8 cellular contexts compared by ENCODE assay signal in the genomic region with DNA sequence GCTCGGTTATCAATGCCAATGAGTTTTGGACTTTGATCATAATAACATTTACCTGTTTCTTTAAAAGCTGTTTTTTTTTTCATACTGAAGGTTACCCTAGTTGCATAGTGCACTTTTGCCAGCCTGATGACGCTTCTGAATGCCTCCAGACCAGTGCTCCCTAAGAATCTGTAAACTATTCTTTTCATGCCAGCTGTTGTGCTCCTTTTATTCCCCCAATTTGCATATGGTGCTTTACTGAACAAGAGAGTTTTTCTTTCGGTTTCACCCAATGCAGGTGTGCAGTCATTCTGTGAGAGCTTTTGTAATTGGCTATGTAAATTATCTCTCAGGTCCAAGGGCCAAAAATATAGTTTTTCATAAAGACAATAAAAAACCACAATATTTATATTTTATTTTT. TPM values are rescaled to one million over a fixed set of nuclear protein-coding genes. Genes with fewer than 3 reads are reported as not detected.
A peak's percentile ranks its signal among the peaks of the same experiment; 100 is the strongest.
DNase-seq lines count a peak whose midpoint lies in the region; ATAC-seq and TF ChIP-seq lines count a peak whose summit lies in the region.

No MANE protein-coding gene starts in this region.

- peaks cover 19% of the 10 kb centered on the region for H3K4me1 ChIP-seq in HAP-1

- H3K36me3 ChIP-seq in HAP-1 (replicated peaks), result no peaks in the 10 kb centered on the region

- no peaks in the 10 kb centered on the region for H3K9me3 ChIP-seq in HAP-1

- no peaks in the 10 kb centered on the region for H3K36me3 Mint-ChIP-seq in activated CD8-positive, alpha-beta T cell treated with anti-CD3 and anti-CD28 coated beads for 36 hours (ENCODE audit: low read depth)

- H3K4me3 ChIP-seq in HAP-1, result no peak overlapping the region

- H3K4me3 Mint-ChIP-seq in activated CD8-positive, alpha-beta T cell treated with anti-CD3 and anti-CD28 coated beads for 36 hours, result no peak overlapping the region

- peaks cover 26% of the 10 kb centered on the region for H3K4me1 Mint-ChIP-seq in activated CD8-positive, alpha-beta T cell treated with anti-CD3 and anti-CD28 coated beads for 36 hours (ENCODE audit: low read depth)

- no peak overlapping the region for H3K27ac Mint-ChIP-seq in activated CD8-positive, alpha-beta T cell treated with anti-CD3 and anti-CD28 coated beads for 36 hours

- CTCF ChIA-PET in activated CD8-positive, alpha-beta T cell treated with anti-CD3 and anti-CD28 coated beads for 36 hours (lab: Charles Lee), result interaction anchor here (1.1 to 1.6 kb wide), 2 partner anchors 9 to 11 kb away, joined by 3 to 4 read pairs; no protein-coding TSS in a partner anchor

- no peaks in the 10 kb centered on the region for H3K9me3 Mint-ChIP-seq in activated CD8-positive, alpha-beta T cell treated with anti-CD3 and anti-CD28 coated beads for 36 hours

- ATAC-seq in GM19023 (IDR thresholded peaks at IDR 0.05; ENCODE audit: unreplicated experiment), result peak; percentile 83
- peak; percentile 85 for ATAC-seq in HG03045 (IDR thresholded peaks at IDR 0.05; ENCODE audit: unreplicated experiment)
- ATAC-seq in activated CD8-positive, alpha-beta T cell treated with anti-CD3 and anti-CD28 coated beads for 36 hours, result peak; percentile 82

- no peaks in the 10 kb centered on the region; the same call in 1 of the 2 replicates for H3K27me3 ChIP-seq in HAP-1 (ENCODE audit: low read depth)

- intact Hi-C loops in activated CD8-positive, alpha-beta T cell treated with anti-CD3 and anti-CD28 coated beads for 36 hours (cut with micrococcal nuclease), result no loop called here

- H3K27me3 Mint-ChIP-seq in activated CD8-positive, alpha-beta T cell treated with anti-CD3 and anti-CD28 coated beads for 36 hours, result no peaks in the 10 kb centered on the region

- peak; percentile 16 for DNase-seq in Ammon's horn (ENCODE audit: low spot score)
- peak; percentile 28 for DNase-seq in activated CD8-positive, alpha-beta T cell treated with anti-CD3 and anti-CD28 coated beads for 36 hours
- no peak for DNase-seq in effector CD8-positive, alpha-beta T cell (lab: John Stamatoyannopoulos, UW)
- DNase-seq in superior temporal gyrus (ENCODE audit: extremely low spot score), result no peak
- DNase-seq in HAP-1 (ENCODE audit: low spot score in 2 of 2), result no peak
- no peak for DNase-seq in KBM-7

- POLR2A ChIA-PET in activated CD8-positive, alpha-beta T cell treated with anti-CD3 and anti-CD28 coated beads for 36 hours (lab: Charles Lee), result interaction anchor here (1.0 kb wide), 1 partner anchor 13 kb away, joined by 3 read pairs; no protein-coding TSS in a partner anchor

- in situ Hi-C loops in HAP-1 (cut with MboI; ENCODE audit: low sequenced_read_pairs) (no loop called here), KBM-7 (cut with MboI; ENCODE audit: low pct_unique_long_range_greater_than_20kb, low sequenced_read_pairs) (no loop called here)

- TF ChIP-seq CTCF in activated CD8-positive, alpha-beta T cell treated with anti-CD3 and anti-CD28 coated beads for 36 hours (IDR thresholded peaks at IDR 0.05), result no peak

RNA-seq across cellular contexts. Expression of gene GLCCI1, which starts 48.1 kb away (rescaled TPM):
- 10 to 100 TPM; 11.3 to 13.0 TPM for total RNA-seq in activated CD8-positive, alpha-beta T cell treated with anti-CD3 and anti-CD28 coated beads for 36 hours

Comparison
In these comparisons a context has a peak if more than half of its experiments do, and no peak if none do; other contexts are left out.
1. DNase-seq: peak in Ammon's horn (single experiment) and activated CD8-positive, alpha-beta T cell treated with anti-CD3 and anti-CD28 coated beads for 36 hours (single experiment); none in effector CD8-positive, alpha-beta T cell (single experiment), superior temporal gyrus (single experiment), HAP-1 (0 of 2) and KBM-7 (single experiment).
2. Peak in every context shown above with its lines, with median percentiles within 50 percentile points of each other: ATAC-seq.